27 cellular contexts compared by ENCODE assay signal in genomic region chr9:87135074-87135473, GRCh38.
DNase-seq lines count a peak whose midpoint lies in the region; TF ChIP-seq lines count a peak whose summit lies in the region.
"Had no signal": no experiment of that assay in that cellular context is flagged by ENCODE, and none has a peak within 500 bp of the region (broad histone marks: within the 10 kb centered on the region; RNA-seq: fewer than 3 reads in every experiment).

No MANE protein-coding gene starts in this region.

- 0 out of 2 replicates have a peak, but pooled peaks cover under 1% of the 10 kb centered on the region for H3K4me1 ChIP-seq in HEK293 (ENCODE audit: control insufficient read depth, insufficient read depth, low read length)
- H3K4me1 ChIP-seq: A549; BE2C; BLaER1; BLaER1 treated with 17β-estradiol and CSF1 and Interleukin-3, amounts not matched to agents 10 nM and 100 nM; Caco-2 had no signal

- H3K27ac ChIP-seq in HEK293 (ENCODE audit: extremely low read depth, low read depth, low read length), result no peak overlapping the region
- H3K27ac ChIP-seq: 22Rv1; A549; BLaER1; BLaER1 treated with 17β-estradiol and CSF1 and Interleukin-3, amounts not matched to agents 10 nM and 100 nM; C4-2B had no signal

- TF ChIP-seq CTCF in HEK293 (tag by site-specific recombination; IDR thresholded peaks at IDR 0.05), result no peak

- DNase-seq in NCI-H2107 (lab: John Stamatoyannopoulos, UW), result no peak
- DNase-seq: 8988T; ACHN; AML-193; BE2C; C1 segment of cervical spinal cord; Caco-2; Calu3; CD4-positive, alpha-beta memory T cell; CD4-positive, alpha-beta T cell; CD4-positive, CD25-positive, alpha-beta regulatory T cell; CD8-positive, alpha-beta memory T cell; CD8-positive, alpha-beta T cell; COR-L47; DMS 273 treated with DMSO at 0.1 percent for 48 hours; DMS153; DMS53; DMS79; DMS79 treated with DMSO at 0.1 percent for 48 hours; DND-41; EL had no signal

- POLR2A ChIA-PET in HEK293 (lab: Yijun Ruan, JAX), result no interaction called here

- CTCF ChIA-PET in HEK293 (lab: Yijun Ruan, JAX), result no interaction called here

- H3K9me3 ChIP-seq in HEK293 (ENCODE audit: control insufficient read depth, insufficient read depth, low read depth, low read length), result no peaks in the 10 kb centered on the region
- H3K9me3 ChIP-seq: A549, BE2C, Caco-2 had no signal

- H3K4me3 ChIP-seq in HEK293 (ENCODE audit: low read depth, low read length), result no peak overlapping the region
- H3K4me3 ChIP-seq: A549; BLaER1; BLaER1 treated with 17β-estradiol and CSF1 and Interleukin-3, amounts not matched to agents 10 nM and 100 nM had no signal

- no peaks in the 10 kb centered on the region for H3K36me3 ChIP-seq in HEK293 (ENCODE audit: control insufficient read depth in 2 of 2, insufficient read depth in 1 of 2, low read length in 2 of 2)
- H3K36me3 ChIP-seq: BE2C; BLaER1; BLaER1 treated with 17β-estradiol and CSF1 and Interleukin-3, amounts not matched to agents 10 nM and 100 nM had no signal

TF ChIP-seq in HEK293, 187 proteins besides CTCF, POLR2A, EP300 and RAD21:
- no peak for TF ChIP-seq ZFP37 (tag by site-specific recombination; IDR thresholded peaks at IDR 0.05)
- peak; percentile 99 for TF ChIP-seq ZNF214 (tag by site-specific recombination; IDR thresholded peaks at IDR 0.05; ENCODE audit: borderline replicate concordance)
- no peak for TF ChIP-seq ZNF169 (tag by site-specific recombination; IDR thresholded peaks at IDR 0.05)
- TF ChIP-seq ZFP41 (tag by site-specific recombination; IDR thresholded peaks at IDR 0.05; ENCODE audit: borderline replicate concordance), result no peak
